ENCODE assay signal across 26 cellular contexts in the genomic region with DNA sequence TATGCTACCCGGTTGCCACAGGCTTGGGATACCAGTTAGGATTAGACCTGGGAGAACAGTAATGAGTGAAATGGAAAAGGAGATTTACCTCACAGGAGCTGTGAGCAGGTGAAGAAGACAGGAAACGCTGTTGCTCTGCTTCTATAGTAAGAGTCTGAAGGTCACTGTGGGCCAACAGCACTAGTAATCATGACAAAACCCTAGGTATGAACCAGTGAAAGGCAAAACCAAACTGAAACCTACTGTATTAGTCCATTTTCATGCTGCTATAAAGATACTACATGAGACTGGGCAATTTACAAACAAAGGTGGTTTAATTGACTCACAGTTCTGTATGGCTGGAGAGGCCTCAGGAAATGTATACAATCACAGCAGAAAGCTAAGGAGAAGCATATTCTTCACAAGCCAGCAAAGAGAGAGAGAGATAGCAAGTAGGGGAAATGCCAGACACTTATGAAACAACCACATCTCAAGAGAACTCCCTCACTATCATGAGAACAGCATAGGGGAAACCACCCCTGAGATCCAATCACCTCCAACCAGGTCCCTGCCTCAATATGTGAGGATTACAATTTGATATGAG.
"Had no signal": no experiment of that assay in that cellular context is flagged by ENCODE, and none has a peak within 500 bp of the region (broad histone marks: within the 10 kb centered on the region; RNA-seq: fewer than 3 reads in every experiment).

No MANE protein-coding gene starts in this region.

- ATAC-seq: activated naive CD4-positive, alpha-beta T cell treated with anti-CD3 and anti-CD28 coated beads, Interleukin-2, amount 50 U/mL, for 72 hours; activated naive CD8-positive, alpha-beta T cell treated with anti-CD3 and anti-CD28 coated beads, Interleukin-2, amount 50 U/mL, for 24 hours; activated T-cell treated with anti-CD3 and anti-CD28 coated beads, Interleukin-2, amount 50 U/mL, for 4 hours; body of pancreas had no signal

- H3K4me3 ChIP-seq: ascending aorta, body of pancreas, MG63, PC-9, SJCRH30 had no signal

- H3K9me3 ChIP-seq: ascending aorta, MG63 had no signal

- H2AFZ ChIP-seq: PC-9 had no signal

- H3K27ac ChIP-seq: body of pancreas, PC-9, SJCRH30, VCaP had no signal

- H3K4me1 ChIP-seq: body of pancreas, SJCRH30 had no signal

- H3K9ac ChIP-seq: SK-N-SH had no signal

- H3K4me2 ChIP-seq: PC-9, SK-N-SH had no signal

- H3K27me3 ChIP-seq: ascending aorta, body of pancreas, MG63, SJCRH30 had no signal

- H3K36me3 ChIP-seq: ascending aorta, MG63 had no signal

- DNase-seq: activated CD4-positive, alpha-beta memory T cell treated with anti-CD3 and anti-CD28 coated beads for 36 hours; activated CD4-positive, alpha-beta T cell treated with anti-CD3 and anti-CD28 coated beads, Interleukin-2, amount 10 ng/mL, durations not matched to agents 7 days and 5 days; activated CD4-positive, CD25-positive, alpha-beta regulatory T cell; activated CD8-positive, alpha-beta memory T cell treated with anti-CD3 and anti-CD28 coated beads for 24 hours; activated effector memory CD4-positive, alpha-beta T cell treated with anti-CD3 and anti-CD28 coated beads, Interleukin-2, amount 50 U/mL, for 16 hours; activated naive CD4-positive, alpha-beta T cell treated with Interleukin-2 at 50 U/mL for 16 hours; activated naive CD8-positive, alpha-beta T cell treated with anti-CD3 and anti-CD28 coated beads, Interleukin-2, amount 50 U/mL, for 24 hours; activated T-cell treated with anti-CD3 and anti-CD28 coated beads, Interleukin-2, amount 50 U/mL, for 4 hours; amniotic stem cell; body of pancreas; central memory CD4-positive, alpha-beta T cell; MG63; NCI-H1105 treated with DMSO at 0.1 percent for 48 hours; NCI-H1436 treated with DMSO at 0.1 percent for 48 hours; NCI-H187; NCI-H2081 treated with DMSO at 0.1 percent for 48 hours; NCI-H446; NCI-H524; PC-9; SJCRH30; SK-N-SH; T-helper 1 cell had no signal

- FAIRE-seq: bronchial epithelial cell had no signal
